ENCODE assay signal across 1 cellular context in the genomic region with DNA sequence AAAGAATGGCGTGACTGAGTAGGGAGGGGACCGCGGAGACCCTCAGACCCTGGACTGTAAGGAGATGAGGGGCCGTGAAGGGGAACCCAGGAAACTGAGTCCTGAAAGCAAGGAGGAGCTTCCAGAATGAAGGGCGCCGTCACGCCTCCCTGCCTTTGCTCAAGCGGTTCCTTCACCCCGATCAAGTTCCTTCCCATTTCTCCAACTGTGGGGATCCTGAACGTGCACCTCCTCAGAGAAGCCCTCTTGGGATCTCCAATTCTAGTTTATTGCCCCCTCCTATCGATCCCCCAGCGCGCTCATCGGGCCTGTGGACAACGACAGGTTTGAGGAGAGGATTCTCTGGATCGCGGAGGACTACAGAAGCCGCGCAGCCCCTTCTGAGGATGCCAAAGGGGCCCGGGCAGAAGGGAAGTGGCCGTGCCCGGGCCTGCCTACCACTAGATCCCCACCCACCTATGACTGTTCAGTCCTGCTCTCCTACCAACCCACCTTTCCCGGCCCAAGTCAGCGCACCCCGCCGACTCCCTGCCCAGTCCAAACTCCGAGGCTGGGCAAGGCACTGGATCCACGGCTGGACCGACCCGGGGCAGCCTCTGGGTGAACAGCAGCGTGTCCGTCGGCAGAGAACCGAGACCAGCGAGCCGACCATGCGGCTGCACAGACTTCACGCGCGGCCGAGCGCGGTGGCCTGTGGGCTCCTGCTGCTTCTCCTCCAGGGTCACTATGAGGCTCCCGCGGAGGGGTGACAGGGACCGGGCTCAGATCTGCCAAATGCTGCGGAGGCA.
A peak's percentile ranks its signal among the peaks of the same experiment; 100 is the strongest.
TF ChIP-seq lines count a peak whose summit lies in the region.

No MANE protein-coding gene starts in this region.

TF ChIP-seq in K562, 482 proteins besides CTCF, POLR2A, EP300 and RAD21:
- TF ChIP-seq, protein P1, sequence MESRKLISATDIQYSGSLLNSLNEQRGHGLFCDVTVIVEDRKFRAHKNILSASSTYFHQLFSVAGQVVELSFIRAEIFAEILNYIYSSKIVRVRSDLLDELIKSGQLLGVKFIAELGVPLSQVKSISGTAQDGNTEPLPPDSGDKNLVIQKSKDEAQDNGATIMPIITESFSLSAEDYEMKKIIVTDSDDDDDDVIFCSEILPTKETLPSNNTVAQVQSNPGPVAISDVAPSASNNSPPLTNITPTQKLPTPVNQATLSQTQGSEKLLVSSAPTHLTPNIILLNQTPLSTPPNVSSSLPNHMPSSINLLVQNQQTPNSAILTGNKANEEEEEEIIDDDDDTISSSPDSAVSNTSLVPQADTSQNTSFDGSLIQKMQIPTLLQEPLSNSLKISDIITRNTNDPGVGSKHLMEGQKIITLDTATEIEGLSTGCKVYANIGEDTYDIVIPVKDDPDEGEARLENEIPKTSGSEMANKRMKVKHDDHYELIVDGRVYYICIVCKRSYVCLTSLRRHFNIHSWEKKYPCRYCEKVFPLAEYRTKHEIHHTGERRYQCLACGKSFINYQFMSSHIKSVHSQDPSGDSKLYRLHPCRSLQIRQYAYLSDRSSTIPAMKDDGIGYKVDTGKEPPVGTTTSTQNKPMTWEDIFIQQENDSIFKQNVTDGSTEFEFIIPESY (CRISPR knock-in tag; IDR thresholded peaks at IDR 0.05) = peak; percentile 71
- no peak for TF ChIP-seq RBM14 (IDR thresholded peaks at IDR 0.05; ENCODE audit: borderline replicate concordance, insufficient read depth, low read depth, low read length)
- TF ChIP-seq, protein P2, sequence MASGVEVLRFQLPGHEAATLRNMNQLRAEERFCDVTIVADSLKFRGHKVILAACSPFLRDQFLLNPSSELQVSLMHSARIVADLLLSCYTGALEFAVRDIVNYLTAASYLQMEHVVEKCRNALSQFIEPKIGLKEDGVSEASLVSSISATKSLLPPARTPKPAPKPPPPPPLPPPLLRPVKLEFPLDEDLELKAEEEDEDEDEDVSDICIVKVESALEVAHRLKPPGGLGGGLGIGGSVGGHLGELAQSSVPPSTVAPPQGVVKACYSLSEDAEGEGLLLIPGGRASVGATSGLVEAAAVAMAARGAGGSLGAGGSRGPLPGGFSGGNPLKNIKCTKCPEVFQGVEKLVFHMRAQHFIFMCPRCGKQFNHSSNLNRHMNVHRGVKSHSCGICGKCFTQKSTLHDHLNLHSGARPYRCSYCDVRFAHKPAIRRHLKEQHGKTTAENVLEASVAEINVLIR (CRISPR knock-in tag; IDR thresholded peaks at IDR 0.05) = no peak
- TF ChIP-seq ZNF57 (CRISPR knock-in tag; IDR thresholded peaks at IDR 0.05) = no peak
- TF ChIP-seq ZNF696 (CRISPR knock-in tag; conservative IDR thresholded peaks at IDR 0.05) = no peak
- peak; percentile 37; the same call in 1 of the 2 replicates for TF ChIP-seq POLR2G (IDR thresholded peaks at IDR 0.05; ENCODE audit: low read depth, low read length)
